Comparison of ENCODE assay signal across 20 cellular contexts in genomic region chr5:97111004-97111403, GRCh38. TPM values are rescaled to one million over a fixed set of nuclear protein-coding genes. Genes with fewer than 3 reads are reported as not detected.
"Had no signal": no experiment of that assay in that cellular context is flagged by ENCODE, and none has a peak within 500 bp of the region (broad histone marks: within the 10 kb centered on the region; RNA-seq: fewer than 3 reads in every experiment).

No MANE protein-coding gene starts in this region.

- H3K4me1 ChIP-seq: esophagus squamous epithelium, psoas muscle, stomach had no signal

- H3K9me3 ChIP-seq: esophagus squamous epithelium, neutrophil, psoas muscle, sigmoid colon, stomach, thoracic aorta had no signal

- H3K27me3 Mint-ChIP-seq: type B pancreatic cell had no signal

- H3K27ac ChIP-seq: epithelial cell of prostate, esophagus squamous epithelium, neutrophil, psoas muscle, sigmoid colon, skin epidermis, stomach, thoracic aorta had no signal

- H3K36me3 Mint-ChIP-seq: natural killer cell treated with Interleukin-12 subunit alpha and Interleukin-12 subunit beta and Interleukin-15 and Interleukin-18, amount 100 ng/mL, for 72 hours had no signal

- H3K9me3 Mint-ChIP-seq: natural killer cell treated with Interleukin-12 subunit alpha and Interleukin-12 subunit beta and Interleukin-15 and Interleukin-18, amount 100 ng/mL, for 72 hours had no signal

- H3K4me3 Mint-ChIP-seq: natural killer cell treated with Interleukin-12 subunit alpha and Interleukin-12 subunit beta and Interleukin-15 and Interleukin-18, amount 100 ng/mL, for 72 hours had no signal

- FAIRE-seq: islet of Langerhans, urothelium cell line had no signal

- ATAC-seq: natural killer cell treated with Interleukin-12 subunit alpha and Interleukin-12 subunit beta and Interleukin-15 and Interleukin-18, amount 100 ng/mL, for 72 hours; psoas muscle had no signal

- H3K36me3 ChIP-seq: esophagus squamous epithelium, neutrophil, sigmoid colon, stomach, thoracic aorta had no signal

- H3K27me3 ChIP-seq: neutrophil, sigmoid colon, stomach had no signal

- DNase-seq: effector memory CD4-positive, alpha-beta T cell; esophagus squamous epithelium; foreskin fibroblast; hippocampal formation; kidney glomerular epithelial cell; mammary epithelial cell; psoas muscle; retina; sigmoid colon; stimulated activated CD4-positive, alpha-beta T cell treated with anti-CD3 and anti-CD28 coated beads, Interleukin-12 subunit alpha, Interleukin-12 subunit beta, amount 100 ng/mL, for 4 hours; stomach had no signal

- H3K27ac Mint-ChIP-seq: natural killer cell treated with Interleukin-12 subunit alpha and Interleukin-12 subunit beta and Interleukin-15 and Interleukin-18, amount 100 ng/mL, for 72 hours; type B pancreatic cell had no signal

- H3K4me3 ChIP-seq: esophagus squamous epithelium, psoas muscle, sigmoid colon, skin epidermis, stomach, thoracic aorta had no signal

RNA-seq across cellular contexts. Expression of gene LIX1, which starts 31.4 kb away (rescaled TPM):
- total RNA-seq: esophagus squamous epithelium; mammary epithelial cell; natural killer cell treated with Interleukin-12 subunit alpha and Interleukin-12 subunit beta and Interleukin-15 and Interleukin-18, amount 100 ng/mL, for 72 hours; osteoblast; psoas muscle; thoracic aorta had no signal
- polyA plus RNA-seq: mammary epithelial cell had no signal
